ENCODE assay signal across 1 cellular context in genomic region chr18:13137041-13137938, GRCh38.
A peak's percentile ranks its signal among the peaks of the same experiment; 100 is the strongest.
TF ChIP-seq lines count a peak whose summit lies in the region.

No MANE protein-coding gene starts in this region.

TF ChIP-seq in HepG2, 621 proteins besides CTCF, POLR2A, EP300 and RAD21 (continued from another document and continues in another):
- TF ChIP-seq ZBTB4 (CRISPR knock-in tag; IDR thresholded peaks at IDR 0.05; ENCODE audit: borderline replicate concordance) (no peak), ZNF224 (CRISPR knock-in tag; IDR thresholded peaks at IDR 0.05) (no peak), KLF6 (CRISPR knock-in tag; IDR thresholded peaks at IDR 0.05) (no peak; the same call in 1 of the 2 replicates), ZNF124 (CRISPR knock-in tag; IDR thresholded peaks at IDR 0.05) (no peak), FUBP1 (CRISPR knock-in tag; IDR thresholded peaks at IDR 0.05; ENCODE audit: borderline replicate concordance) (no peak), SNAI1 (CRISPR knock-in tag; IDR thresholded peaks at IDR 0.05; ENCODE audit: borderline replicate concordance) (peak; percentile 68; the same call in 1 of the 2 replicates), ZNF530 (CRISPR knock-in tag; IDR thresholded peaks at IDR 0.05; ENCODE audit: low read depth) (no peak), ZKSCAN8 (CRISPR knock-in tag; IDR thresholded peaks at IDR 0.05; ENCODE audit: borderline replicate concordance) (no peak; the same call in 1 of the 2 replicates), ZSCAN21 (CRISPR knock-in tag; IDR thresholded peaks at IDR 0.05; ENCODE audit: borderline replicate concordance) (no peak), ZHX1 (CRISPR knock-in tag; IDR thresholded peaks at IDR 0.05; ENCODE audit: low read depth) (no peak), HES4 (CRISPR knock-in tag; IDR thresholded peaks at IDR 0.05; ENCODE audit: borderline replicate concordance) (no peak), PLRG1 (conservative IDR thresholded peaks at IDR 0.05) (no peak), ZNF3 (CRISPR knock-in tag; IDR thresholded peaks at IDR 0.05) (no peak), KLF13 (CRISPR knock-in tag; IDR thresholded peaks at IDR 0.05) (no peak), ZNF350 (CRISPR knock-in tag; IDR thresholded peaks at IDR 0.05; ENCODE audit: borderline replicate concordance, low read depth) (peak; percentile 41), GATAD1 (CRISPR knock-in tag; IDR thresholded peaks at IDR 0.05) (peak; percentile 5; the same call in 1 of the 2 replicates), TOPORS (CRISPR knock-in tag; IDR thresholded peaks at IDR 0.05) (0 out of 2 replicates have a peak, but pooled peaks have one; percentile 3), ZSCAN20 (CRISPR knock-in tag; IDR thresholded peaks at IDR 0.05; ENCODE audit: borderline replicate concordance) (no peak), ZNF407 (CRISPR knock-in tag; IDR thresholded peaks at IDR 0.05; ENCODE audit: not compliant biosample characterization) (peak; percentile 92), HOXD1 (CRISPR knock-in tag; IDR thresholded peaks at IDR 0.05) (no peak), ZNF367 (CRISPR knock-in tag; IDR thresholded peaks at IDR 0.05; ENCODE audit: borderline replicate concordance) (no peak), ZBTB7B (CRISPR knock-in tag; IDR thresholded peaks at IDR 0.05) (peak; percentile 24), MXI1 (IDR thresholded peaks at IDR 0.05; ENCODE audit: borderline replicate concordance, low read depth, low read length) (no peak), SRSF4 (IDR thresholded peaks at IDR 0.05; ENCODE audit: low read depth, low read length, poor library complexity, severe bottlenecking) (no peak), ISL2 (CRISPR knock-in tag; IDR thresholded peaks at IDR 0.05) (no peak), DMAP1 (CRISPR knock-in tag; IDR thresholded peaks at IDR 0.05) (no peak), SMAD1 (CRISPR knock-in tag; IDR thresholded peaks at IDR 0.05; ENCODE audit: borderline replicate concordance, low read depth) (peak; percentile 83; the same call in 1 of the 2 replicates), ZNF337 (CRISPR knock-in tag; IDR thresholded peaks at IDR 0.05; ENCODE audit: borderline replicate concordance, low read depth) (no peak), ZNF746 (CRISPR knock-in tag; IDR thresholded peaks at IDR 0.05) (0 out of 2 replicates have a peak, but pooled peaks have one; percentile 47), EED (CRISPR knock-in tag; IDR thresholded peaks at IDR 0.05) (no peak), ZNF687 (CRISPR knock-in tag; IDR thresholded peaks at IDR 0.05) (peak; percentile 90), E2F1 (CRISPR knock-in tag; IDR thresholded peaks at IDR 0.05) (no peak), ARNT2 (CRISPR knock-in tag; IDR thresholded peaks at IDR 0.05; ENCODE audit: low read depth) (no peak), ZSCAN29 (CRISPR knock-in tag; conservative IDR thresholded peaks at IDR 0.05) (peak; percentile 46; the same call in 1 of the 2 replicates), ZBTB20 (CRISPR knock-in tag; IDR thresholded peaks at IDR 0.05; ENCODE audit: borderline replicate concordance, low read depth) (no peak), SP5 (CRISPR knock-in tag; IDR thresholded peaks at IDR 0.05; ENCODE audit: borderline replicate concordance, low read depth) (no peak), NPAS2 (CRISPR knock-in tag; IDR thresholded peaks at IDR 0.05; ENCODE audit: borderline replicate concordance) (no peak), JUND (CRISPR knock-in tag; IDR thresholded peaks at IDR 0.05) (no peak), KLF16 (CRISPR knock-in tag; IDR thresholded peaks at IDR 0.05) (no peak), NCOA2 (CRISPR knock-in tag; IDR thresholded peaks at IDR 0.05) (no peak), HHEX (CRISPR knock-in tag; IDR thresholded peaks at IDR 0.05) (peak; percentile 32; the same call in 1 of the 2 replicates), SP140L (CRISPR knock-in tag; IDR thresholded peaks at IDR 0.05; ENCODE audit: borderline replicate concordance) (no peak), GATAD2A (CRISPR knock-in tag; IDR thresholded peaks at IDR 0.05) (no peak), ELF4 (CRISPR knock-in tag; IDR thresholded peaks at IDR 0.05; ENCODE audit: borderline replicate concordance) (no peak; the same call in 1 of the 2 replicates)
